26 cellular contexts compared by ENCODE assay signal in the genomic region with DNA sequence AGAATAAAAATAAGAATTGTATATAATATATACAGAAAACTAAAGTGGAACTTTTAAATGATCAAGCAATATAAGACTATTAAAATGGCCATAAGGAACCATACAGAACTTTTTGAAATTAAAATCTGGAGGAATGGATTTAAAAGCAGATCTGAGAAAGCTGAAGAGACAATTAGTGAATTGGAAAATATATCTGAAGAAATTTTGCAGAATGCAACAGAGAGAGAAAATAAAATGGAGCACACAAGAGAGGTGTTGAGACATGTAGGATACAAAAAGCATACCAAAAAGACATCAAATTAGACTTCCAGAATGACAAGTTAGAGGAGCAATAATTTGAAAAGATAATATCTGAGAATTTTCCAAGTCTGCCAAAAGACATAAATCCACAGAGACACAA.
"Had no signal": no experiment of that assay in that cellular context is flagged by ENCODE, and none has a peak within 500 bp of the region (broad histone marks: within the 10 kb centered on the region; RNA-seq: fewer than 3 reads in every experiment).

No MANE protein-coding gene starts in this region.

- H3K4me1 ChIP-seq: colonic mucosa, esophagus squamous epithelium, gastrocnemius medialis, left lung, lower lobe of right lung had no signal

- H3K36me3 ChIP-seq: colonic mucosa, esophagus squamous epithelium, gastrocnemius medialis, heart right ventricle, left lung, lower lobe of right lung had no signal

- ATAC-seq: effector memory CD8-positive, alpha-beta T cell; esophagus mucosa; gastrocnemius medialis; heart right ventricle; left cardiac atrium; left lung; left ventricle myocardium superior; lower lobe of right lung had no signal

- H3K9me3 ChIP-seq: colonic mucosa, esophagus squamous epithelium, gastrocnemius medialis, lower lobe of right lung had no signal

- H3K4me3 ChIP-seq: colonic mucosa, esophagus squamous epithelium, gastrocnemius medialis, heart right ventricle, left lung, lower lobe of right lung had no signal

- H3K4me3 Mint-ChIP-seq: dendritic cell treated with granulocyte-macrophage colony-stimulating factor and Interleukin-4, amounts not matched to agents 40 ng/mL and 50 ng/mL, for 4 days; effector memory CD8-positive, alpha-beta T cell; endodermal cell had no signal

- H3K27me3 ChIP-seq: colonic mucosa, esophagus squamous epithelium, gastrocnemius medialis, heart right ventricle, left lung had no signal

- H3K27ac Mint-ChIP-seq: dendritic cell treated with granulocyte-macrophage colony-stimulating factor and Interleukin-4, amounts not matched to agents 40 ng/mL and 50 ng/mL, for 4 days; effector memory CD8-positive, alpha-beta T cell; endodermal cell had no signal

- H3K27me3 Mint-ChIP-seq: dendritic cell treated with granulocyte-macrophage colony-stimulating factor and Interleukin-4, amounts not matched to agents 40 ng/mL and 50 ng/mL, for 4 days; effector memory CD8-positive, alpha-beta T cell had no signal

- H3K9me3 Mint-ChIP-seq: effector memory CD8-positive, alpha-beta T cell had no signal

- DNase-seq: colonic mucosa; cortex of kidney; effector CD8-positive, alpha-beta T cell; effector memory CD8-positive, alpha-beta T cell; endodermal cell; erythroblast; esophagus squamous epithelium; foreskin fibroblast; foreskin melanocyte; gastrocnemius medialis; glutamatergic neuron; head of caudate nucleus; heart right ventricle; hippocampal formation; left cardiac atrium; left lung; left ventricle myocardium superior; lower lobe of right lung; mesenchymal stem cell; midbrain had no signal

- H3K4me1 Mint-ChIP-seq: endodermal cell had no signal

- H3K27ac ChIP-seq: colonic mucosa, epithelial cell of prostate, esophagus squamous epithelium, gastrocnemius medialis, heart right ventricle, left lung, lower lobe of right lung had no signal

- FAIRE-seq: endometrium, islet of Langerhans, keratinocyte had no signal
